8 cellular contexts compared by ENCODE assay signal in the genomic region with DNA sequence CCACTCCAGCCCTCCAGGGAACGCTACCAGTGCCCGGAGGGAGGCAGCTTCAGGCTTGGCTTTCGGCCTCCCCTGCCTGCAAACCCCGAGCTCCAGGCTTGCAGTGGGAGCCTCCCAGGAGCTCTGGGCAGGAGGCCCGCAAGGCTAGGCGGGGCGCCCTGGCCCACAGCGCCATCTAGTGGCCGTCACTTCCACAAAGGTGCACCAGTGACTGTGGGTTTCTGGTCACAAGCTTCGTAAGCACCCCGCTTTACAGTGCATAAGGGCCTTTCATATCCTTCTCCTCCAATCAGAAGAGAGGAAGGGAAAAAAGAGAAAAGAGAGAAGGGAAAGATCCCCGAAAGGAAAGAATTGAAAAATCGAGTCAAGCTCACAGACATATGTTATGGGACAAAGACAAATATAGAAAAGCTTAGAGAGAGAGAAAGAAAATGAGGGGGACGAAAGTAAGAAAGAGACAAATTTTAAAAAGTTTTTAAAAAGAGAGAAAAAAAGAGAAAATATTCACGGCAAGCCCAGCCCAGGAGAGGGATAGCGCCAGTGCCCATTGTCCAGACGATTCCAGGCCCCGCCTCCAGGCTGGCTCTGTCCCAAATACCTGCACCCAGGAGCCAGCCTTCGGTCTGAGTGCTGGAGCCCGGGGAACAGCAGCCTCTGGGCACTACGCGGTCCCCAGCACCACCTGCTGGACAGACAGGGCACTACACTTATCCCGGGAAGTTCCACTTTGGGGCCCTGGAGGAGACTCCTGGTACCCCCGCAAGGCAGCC.
A peak's percentile ranks its signal among the peaks of the same experiment; 100 is the strongest.
DNase-seq lines count a peak whose midpoint lies in the region; ATAC-seq, FAIRE-seq and TF ChIP-seq lines count a peak whose summit lies in the region.

No MANE protein-coding gene starts in this region.

- no peak overlapping the region for H2AFZ ChIP-seq in endothelial cell of umbilical vein (ENCODE audit: low read depth, low read length)

- no peaks in the 10 kb centered on the region for H3K79me2 ChIP-seq in endothelial cell of umbilical vein (ENCODE audit: control insufficient read depth, insufficient read depth, low read length)

- CTCF ChIA-PET in endothelial cell of umbilical vein (lab: Charles Lee): interaction anchor here (0.6 to 6.2 kb wide), 124 partner anchors 9 to 1868 kb away, joined by 3 to 302 read pairs (median 4); a partner anchor contains a TSS

- peak overlapping the region; percentile 42 for H3K27ac ChIP-seq in endothelial cell of umbilical vein (ENCODE audit: insufficient read depth, low read depth, low read length)

- peaks cover 0 to 8% of the 10 kb centered on the region in 2 experiments for H3K36me3 ChIP-seq in endothelial cell of umbilical vein (ENCODE audit: control insufficient read depth in 2 of 2, extremely low read depth in 1 of 2, insufficient read depth in 2 of 2, low read length in 2 of 2)

- dilution Hi-C loops in endothelial cell of umbilical vein (cut with MboI; ENCODE audit: extremely low pct_ligation_motif_present, low sequenced_read_pairs): no loop called here

- TF ChIP-seq CTCF in endothelial cell of umbilical vein (IDR thresholded peaks at IDR 0.05; ENCODE audit: extremely low read depth in 1 of 2, insufficient read depth in 1 of 2, low read depth in 1 of 2, low read length in 2 of 2): peak; percentile 83 to 95

- peak overlapping the region; percentile 73 for H3K4me2 ChIP-seq in endothelial cell of umbilical vein (ENCODE audit: insufficient read depth, low read length)

- POLR2A ChIA-PET in endothelial cell of umbilical vein (lab: Charles Lee): interaction anchor here (0.8 kb wide), 1 partner anchor 834 kb away, joined by 3 read pairs; no protein-coding TSS in a partner anchor

- H3K9ac ChIP-seq in endothelial cell of umbilical vein (replicated peaks; ENCODE audit: extremely low read depth, insufficient read depth, low read length): peak overlapping the region; percentile 35

- in situ Hi-C loops in G401 (cut with HindIII; ENCODE audit: low sequenced_read_pairs): loop anchor here (10.0 kb wide), 1 partner anchor 206 kb away; no protein-coding TSS in a partner anchor

- no peaks in the 10 kb centered on the region for H3K9me3 ChIP-seq in endothelial cell of umbilical vein (replicated peaks; ENCODE audit: control insufficient read depth, insufficient read depth, low read length)

- intact Hi-C loops in endothelial cell of umbilical vein (cut with micrococcal nuclease): loop anchor here (1.0 to 5.0 kb wide), 8 partner anchors 325 to 1423 kb away; no protein-coding TSS in a partner anchor

- H3K27me3 ChIP-seq in endothelial cell of umbilical vein (ENCODE audit: control insufficient read depth in 2 of 2, insufficient read depth in 2 of 2, low read length in 2 of 2): no peaks in the 10 kb centered on the region

- peaks cover 12% of the 10 kb centered on the region for H3K4me1 ChIP-seq in endothelial cell of umbilical vein (ENCODE audit: control insufficient read depth, extremely low read depth, insufficient read depth, low read length)

- no peak for TF ChIP-seq POLR2A in endothelial cell of umbilical vein (IDR thresholded peaks at IDR 0.05; ENCODE audit: low read depth, low read length)

- no peaks in the 10 kb centered on the region for H3K9me1 ChIP-seq in endothelial cell of umbilical vein (replicated peaks; ENCODE audit: control insufficient read depth, extremely low read depth, insufficient read depth, low read length)

- H4K20me1 ChIP-seq in endothelial cell of umbilical vein (replicated peaks; ENCODE audit: control insufficient read depth, extremely low read depth, insufficient read depth, low read length): no peaks in the 10 kb centered on the region

- DNase-seq in G401 (ENCODE audit: low spot score) (peak; percentile 81), HUDEP-2 (lab: John Stamatoyannopoulos, UW; ENCODE audit: unreplicated experiment in 76 of 76) (peak in 71 of 76 experiments; percentile 2 to 83 (median 54)), NOMO-1 treated with DMSO at 0.1 percent for 48 hours (lab: John Stamatoyannopoulos, UW; ENCODE audit: unreplicated experiment) (peak; percentile 39), endothelial cell of umbilical vein (ENCODE audit: low read depth, low spot score) (peak; percentile 85), mesenteric fat pad (ENCODE audit: low spot score) (peak; percentile 95)
- DNase-seq in activated CD8-positive, alpha-beta memory T cell treated with anti-CD3 and anti-CD28 coated beads, Interleukin-2, amount 50 U/mL, for 1 hour (ENCODE audit: extremely low read depth): peak; percentile 28
- peak; percentile 20 for DNase-seq in stimulated activated CD8-positive, alpha-beta memory T cell treated with anti-CD3 and anti-CD28 coated beads, Interleukin-12 subunit alpha, Interleukin-12 subunit beta, amount 100 ng/mL, for 4 hours (ENCODE audit: low read depth)

- peak overlapping the region in 1 of 3 experiments; percentile 43 for H3K4me3 ChIP-seq in endothelial cell of umbilical vein (replicated peaks in 1 of 3; ENCODE audit: insufficient read depth in 1 of 3, low read depth in 1 of 3, low read length in 3 of 3)

- BruUV-seq in endothelial cell of umbilical vein (replicated peaks; lab: Mats Ljungman, UMichigan): no TSS peak

- peak; percentile 88 for FAIRE-seq in endothelial cell of umbilical vein (lab: Jason Lieb, UNC)

- ATAC-seq in GM21576 (IDR thresholded peaks at IDR 0.05; ENCODE audit: unreplicated experiment): no peak

TF ChIP-seq in endothelial cell of umbilical vein, 7 proteins besides CTCF, POLR2A, EP300 and RAD21:
- TF ChIP-seq MYC (IDR thresholded peaks at IDR 0.05; ENCODE audit: low read depth, low read length) (no peak), GATA2 (IDR thresholded peaks at IDR 0.05; ENCODE audit: insufficient read depth, insufficient read length, low read depth, low read length) (no peak), FOS (IDR thresholded peaks at IDR 0.05; ENCODE audit: borderline replicate concordance, insufficient read depth, low read length) (no peak), POLR2AphosphoS5 (IDR thresholded peaks at IDR 0.05; ENCODE audit: insufficient read depth, low read depth, low read length) (no peak), EZH2 (IDR thresholded peaks at IDR 0.05; ENCODE audit: borderline replicate concordance, low read depth, low read length, severe bottlenecking) (no peak), JUN (IDR thresholded peaks at IDR 0.05; ENCODE audit: borderline replicate concordance, insufficient read depth, insufficient read length, low read depth) (no peak)
- TF ChIP-seq, protein P1, sequence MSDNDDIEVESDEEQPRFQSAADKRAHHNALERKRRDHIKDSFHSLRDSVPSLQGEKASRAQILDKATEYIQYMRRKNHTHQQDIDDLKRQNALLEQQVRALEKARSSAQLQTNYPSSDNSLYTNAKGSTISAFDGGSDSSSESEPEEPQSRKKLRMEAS (IDR thresholded peaks at IDR 0.05; ENCODE audit: insufficient read depth, insufficient read length): no peak

Comparison
In these comparisons a context has a peak if more than half of its experiments do, and no peak if none do; other contexts are left out.
1. DNase-seq: peak in every context shown above with its lines; median percentile 95 in mesenteric fat pad; 85 in endothelial cell of umbilical vein; 81 in G401; 54 in HUDEP-2; 39 in NOMO-1 treated with DMSO at 0.1 percent for 48 hours; 28 in activated CD8-positive, alpha-beta memory T cell treated with anti-CD3 and anti-CD28 coated beads, Interleukin-2, amount 50 U/mL, for 1 hour; 20 in stimulated activated CD8-positive, alpha-beta memory T cell treated with anti-CD3 and anti-CD28 coated beads, Interleukin-12 subunit alpha, Interleukin-12 subunit beta, amount 100 ng/mL, for 4 hours.